20 cellular contexts compared by ENCODE assay signal in genomic region chr15:89376441-89376840, GRCh38. TPM values are rescaled to one million over a fixed set of nuclear protein-coding genes. Genes with fewer than 3 reads are reported as not detected.
DNase-seq lines count a peak whose midpoint lies in the region; ATAC-seq, FAIRE-seq and TF ChIP-seq lines count a peak whose summit lies in the region.
"Had no signal": no experiment of that assay in that cellular context is flagged by ENCODE, and none has a peak within 500 bp of the region (broad histone marks: within the 10 kb centered on the region; RNA-seq: fewer than 3 reads in every experiment).

No MANE protein-coding gene starts in this region.

- POLR2A ChIA-PET in H1 (lab: Charles Lee; ENCODE audit: partially characterized antibody): interaction anchor here (1.2 to 2.8 kb wide), 2 partner anchors 14 to 16 kb away, joined by 3 to 7 read pairs; no protein-coding TSS in a partner anchor
- POLR2A ChIA-PET in WTC11 (lab: Charles Lee): no interaction called here

- TF ChIP-seq CTCF in GM23338 (conservative IDR thresholded peaks at IDR 0.05; ENCODE audit: low read depth in 2 of 2) (no peak), brain (conservative IDR thresholded peaks at IDR 0.05) (no peak), H1 (IDR thresholded peaks at IDR 0.05; ENCODE audit: control extremely low read depth in 1 of 3, insufficient read depth in 1 of 3, low read depth in 1 of 3, low read length in 3 of 3) (no peak), WTC11 (IDR thresholded peaks at IDR 0.05) (no peak)

- no peak overlapping the region for H3K4me3 Mint-ChIP-seq in GM23338
- peak overlapping the region; percentile 9 to 89 (median 37) for H3K4me3 Mint-ChIP-seq in brain
- H3K4me3 Mint-ChIP-seq in WTC11: no peak overlapping the region
- no peak overlapping the region for H3K4me3 Mint-ChIP-seq in activated T-cell treated with anti-CD3 and anti-CD28 coated beads, Interleukin-2, amount 50 U/mL, for 24 hours
- H3K4me3 Mint-ChIP-seq: HFFc6 had no signal

- no peak overlapping the region for H4K8ac ChIP-seq in H1 (ENCODE audit: extremely low read depth, insufficient read depth, low read length)

- CTCF ChIA-PET in H1 (lab: Charles Lee; ENCODE audit: partially characterized antibody): interaction anchor here (0.8 to 6.6 kb wide), 4 partner anchors 42 to 270 kb away, joined by 3 to 62 read pairs (median 5); no protein-coding TSS in a partner anchor
- CTCF ChIA-PET in WTC11 (lab: Charles Lee): interaction anchor here (1.3 to 6.4 kb wide), 4 partner anchors 14 to 54 kb away, joined by 4 to 133 read pairs (median 26); no protein-coding TSS in a partner anchor

- H3K27me3 Mint-ChIP-seq in GM23338 (ENCODE audit: insufficient read depth, low read depth, poor library complexity): peaks cover 99% of the 10 kb centered on the region
- peaks cover 26% of the 10 kb centered on the region for H3K27me3 Mint-ChIP-seq in brain
- peaks cover 100% of the 10 kb centered on the region for H3K27me3 Mint-ChIP-seq in WTC11 (ENCODE audit: low read depth)
- H3K27me3 Mint-ChIP-seq in activated T-cell treated with anti-CD3 and anti-CD28 coated beads, Interleukin-2, amount 50 U/mL, for 24 hours: peaks cover 89% of the 10 kb centered on the region

- no peaks in the 10 kb centered on the region for H3K79me1 ChIP-seq in H1 (ENCODE audit: low read depth, low read length)

- peaks cover 63% of the 10 kb centered on the region for H3K4me1 ChIP-seq in GM23338 (ENCODE audit: insufficient read depth)
- H3K4me1 ChIP-seq in H1 (replicated peaks in 1 of 4; ENCODE audit: control insufficient read depth in 3 of 4, insufficient read depth in 4 of 4, low read length in 3 of 4): peaks cover 20 to 37% (median 27%) of the 10 kb centered on the region in 4 experiments

- H2AK5ac ChIP-seq in H1 (ENCODE audit: low read depth, low read length): peak overlapping the region; percentile 88

- H3K4ac ChIP-seq in H1 (replicated peaks; ENCODE audit: insufficient read length, low read depth, low read length): no peak overlapping the region

- H3K4me1 Mint-ChIP-seq in GM23338: peaks cover 41% of the 10 kb centered on the region
- H3K4me1 Mint-ChIP-seq in brain: peaks cover 89% of the 10 kb centered on the region
- H3K4me1 Mint-ChIP-seq in WTC11: peaks cover 42% of the 10 kb centered on the region
- H3K4me1 Mint-ChIP-seq in activated T-cell treated with anti-CD3 and anti-CD28 coated beads, Interleukin-2, amount 50 U/mL, for 24 hours (ENCODE audit: low read depth): peaks cover 7% of the 10 kb centered on the region

- peaks cover 50% of the 10 kb centered on the region for H4K20me1 ChIP-seq in GM23338 (replicated peaks; ENCODE audit: insufficient read depth)
- peaks cover 7 to 20% of the 10 kb centered on the region in 2 experiments for H4K20me1 ChIP-seq in H1 (replicated peaks in 1 of 2; ENCODE audit: control insufficient read depth in 1 of 2, insufficient read depth in 2 of 2, low read length in 2 of 2)

- H3K23ac ChIP-seq in H1 (ENCODE audit: insufficient read length): no peak overlapping the region

- H3F3A ChIP-seq in GM23338 (replicated peaks; ENCODE audit: low read depth): peaks cover 36% of the 10 kb centered on the region

- no peak overlapping the region for H3K18ac ChIP-seq in H1 (ENCODE audit: extremely low read depth, low read length)

- no peak overlapping the region for H3K14ac ChIP-seq in H1 (ENCODE audit: insufficient read length)

- no peaks in the 10 kb centered on the region for H3K9me3 ChIP-seq in H1 (ENCODE audit: insufficient read depth in 2 of 2, low read depth in 1 of 2, low read length in 1 of 2)
- H3K9me3 ChIP-seq: HAP-1 had no signal

- no peak overlapping the region for H2BK120ac ChIP-seq in H1 (replicated peaks; ENCODE audit: low read depth, low read length)

- WGBS in H1 (ENCODE audit: extremely low coverage in 1 of 2, insufficient coverage in 1 of 2, insufficient read length in 1 of 2, insufficient replicate concordance in 2 of 2, low coverage in 1 of 2, low lambda C conversion rate in 2 of 2, missing lambda C conversion rate in 1 of 2), 2 experiments: 51% methylated on average over 2 of the region's 2 CpGs; no CpG with 5 or more reads in 1 of the 2 experiments

- H2BK20ac ChIP-seq in H1 (ENCODE audit: low read length): no peak overlapping the region

- no peaks in the 10 kb centered on the region for H3K9me2 ChIP-seq in GM23338 (ENCODE audit: insufficient read depth)

- H2AFZ ChIP-seq in GM23338 (no peak overlapping the region), H1 (ENCODE audit: low read length) (no peak overlapping the region)
- H2AFZ ChIP-seq: GM23248 had no signal

- H3K4me3 ChIP-seq in GM23338 (no peak overlapping the region), H1 (ENCODE audit: extremely low read depth in 1 of 4, insufficient read depth in 2 of 4, low read depth in 3 of 4, low read length in 4 of 4) (no peak overlapping the region)
- H3K4me3 ChIP-seq: GM23248, HAP-1 had no signal

- no peak for DNase-seq in GM23338 (ENCODE audit: low spot score)
- no peak for DNase-seq in H1 (ENCODE audit: low read depth in 1 of 2, low spot score in 2 of 2)
- no peak for DNase-seq in WTC11 (ENCODE audit: low spot score)
- no peak for DNase-seq in activated T-cell treated with anti-CD3 and anti-CD28 coated beads, Interleukin-2, amount 50 U/mL, for 24 hours
- DNase-seq in stimulated activated CD4-positive, alpha-beta T cell treated with anti-CD3 and anti-CD28 coated beads, Interleukin-2, amount 100 ng/mL, for 24 hours: no peak
- DNase-seq: 8988T; C1 segment of cervical spinal cord; Calu3; CD4-positive, alpha-beta memory T cell; COR-L47; DMS53; DMS79 treated with DMSO at 0.1 percent for 48 hours; GF-D8; GM23248; HFFc6 had no signal

- H3K23me2 ChIP-seq in H1 (ENCODE audit: low read depth, low read length): peaks cover 11% of the 10 kb centered on the region; the same call in 1 of the 2 replicates

- no peak overlapping the region for H3K9ac ChIP-seq in H1 (replicated peaks in 1 of 4; ENCODE audit: extremely low read depth in 1 of 4, low read depth in 3 of 4, low read length in 3 of 4)
- H3K9ac ChIP-seq: GM23248 had no signal

- no peak overlapping the region for H3K4me2 ChIP-seq in GM23338
- no peak overlapping the region for H3K4me2 ChIP-seq in H1 (ENCODE audit: insufficient read depth in 1 of 2, low read depth in 2 of 2, low read length in 2 of 2)

- H4K5ac ChIP-seq in H1 (ENCODE audit: insufficient read length, low read depth, low read length): no peak overlapping the region

- H3K36me3 ChIP-seq in GM23338 (ENCODE audit: insufficient read depth) (no peaks in the 10 kb centered on the region), H1 (ENCODE audit: control insufficient read depth in 2 of 4, insufficient read depth in 4 of 4, low read length in 3 of 4) (peaks cover 0 to 8% (median 0%) of the 10 kb centered on the region in 4 experiments; a peak in 1 of 8 replicates)
- H3K36me3 ChIP-seq: HAP-1 had no signal

- no peak for FAIRE-seq in H1 (lab: Jason Lieb, UNC)
- FAIRE-seq: GM12891, GM18507, H54 had no signal

- H3K79me2 ChIP-seq in GM23338 (replicated peaks; ENCODE audit: insufficient read depth) (no peaks in the 10 kb centered on the region), H1 (ENCODE audit: control insufficient read depth in 1 of 2, insufficient read depth in 2 of 2, low read length in 2 of 2) (no peaks in the 10 kb centered on the region)

- H3K9me3 Mint-ChIP-seq in GM23338 (no peaks in the 10 kb centered on the region), brain (peaks cover 0 to 8% (median 0%) of the 10 kb centered on the region in 5 experiments), WTC11 (no peaks in the 10 kb centered on the region)
- no peaks in the 10 kb centered on the region for H3K9me3 Mint-ChIP-seq in activated T-cell treated with anti-CD3 and anti-CD28 coated beads, Interleukin-2, amount 50 U/mL, for 24 hours
- H3K9me3 Mint-ChIP-seq: HFFc6 had no signal

- TF ChIP-seq POLR2A in H1 (IDR thresholded peaks at IDR 0.05; ENCODE audit: control extremely low read depth in 1 of 2, low read depth in 2 of 2, low read length in 2 of 2): no peak

- no peak overlapping the region for H2BK5ac ChIP-seq in H1 (ENCODE audit: low read depth, low read length)

- H3K27ac ChIP-seq in GM23338 (ENCODE audit: low read depth) (no peak overlapping the region), H1 (ENCODE audit: low read depth, low read length) (no peak overlapping the region)
- H3K27ac ChIP-seq: GM23248 had no signal

- H2BK15ac ChIP-seq in H1 (ENCODE audit: low read length): no peak overlapping the region

- no peaks in the 10 kb centered on the region for H3K36me3 Mint-ChIP-seq in GM23338 (ENCODE audit: low read depth)
- H3K36me3 Mint-ChIP-seq in brain: peaks cover 31% of the 10 kb centered on the region
- no peaks in the 10 kb centered on the region for H3K36me3 Mint-ChIP-seq in WTC11
- no peaks in the 10 kb centered on the region for H3K36me3 Mint-ChIP-seq in activated T-cell treated with anti-CD3 and anti-CD28 coated beads, Interleukin-2, amount 50 U/mL, for 24 hours (ENCODE audit: low read depth)
- H3K36me3 Mint-ChIP-seq: CD4-positive, alpha-beta memory T cell had no signal

- H2BK12ac ChIP-seq in H1 (ENCODE audit: low read depth, low read length): 0 out of 2 replicates have a peak overlapping the region, but pooled peaks have one; percentile 21

- H3K56ac ChIP-seq in H1 (replicated peaks; ENCODE audit: insufficient read length, low read depth, low read length): no peak overlapping the region

- TF ChIP-seq EP300 in H1 (IDR thresholded peaks at IDR 0.05; ENCODE audit: borderline replicate concordance in 1 of 2, low read depth in 2 of 2, low read length in 2 of 2): no peak

- H3K27ac Mint-ChIP-seq in GM23338 (no peak overlapping the region), brain (peak overlapping the region in 4 of 5 experiments; percentile 28 to 99 (median 91)), WTC11 (no peak overlapping the region)
- H3K27ac Mint-ChIP-seq in activated T-cell treated with anti-CD3 and anti-CD28 coated beads, Interleukin-2, amount 50 U/mL, for 24 hours: no peak overlapping the region
- H3K27ac Mint-ChIP-seq: HFFc6 had no signal

- H4K91ac ChIP-seq in H1 (replicated peaks; ENCODE audit: insufficient read length, low read length): no peak overlapping the region

- no peak for TF ChIP-seq RAD21 in H1 (IDR thresholded peaks at IDR 0.05 in 1 of 2, conservative IDR thresholded peaks at IDR 0.05 in 1 of 2; ENCODE audit: low read depth in 2 of 2, low read length in 2 of 2)

- ATAC-seq in GM23338 (no peak), WTC11 (no peak)

- H3K27me3 ChIP-seq in GM23338 (ENCODE audit: insufficient read depth): peaks cover 100% of the 10 kb centered on the region
- H3K27me3 ChIP-seq in H1 (replicated peaks in 1 of 4; ENCODE audit: control insufficient read depth in 3 of 4, extremely low read depth in 1 of 4, insufficient read depth in 3 of 4, low read length in 3 of 4): peaks cover 96 to 100% (median 99%) of the 10 kb centered on the region in 4 experiments

RNA-seq across cellular contexts. Expression of gene POLG, which starts 41.8 kb away (rescaled TPM):
- total RNA-seq in GM23338 (2014; rRNA removed; shearing (Covaris generic)): 70.2 and 74.1 TPM in 2 replicates
- polyA plus RNA-seq in GM23338 (2016; fragmentation: Nextera tagmentation; extraction: Ambion mirVana): 28.8 and 29.0 TPM in 2 replicates
- polyA plus RNA-seq in brain (ENCODE audit: insufficient read depth, low read depth, low replicate concordance): 36.8 TPM
- 52.3 and 53.4 TPM in 2 replicates for total RNA-seq in H1 (2021; fragmentation: NEBNext Ultra II Directional; extraction: Animal tissue kit (Norgen Biotek cat#: 25700))
- polyA plus RNA-seq in H1 (2011; rRNA removed): 14.8 and 27.1 TPM in 2 replicates
- polyA plus RNA-seq in H1 (2011; cell fraction: cytosol; rRNA removed): 38.0 TPM
- polyA plus RNA-seq in H1 (2011; cell fraction: nucleus; rRNA removed): 124 TPM
- 40.8 to 48.7 TPM (median 46.6 TPM) in 4 replicates for polyA plus RNA-seq in H1 (2012, experiment 1 of 2)
- 34.4 TPM for polyA plus RNA-seq in H1 (2012, experiment 2 of 2)
- 24.0 TPM for polyA plus RNA-seq in H1 (2013, experiment 1 of 2)
- polyA plus RNA-seq in H1 (2013, experiment 2 of 2): 21.0 TPM
- polyA minus RNA-seq in H1 (2011; rRNA and poly(A)+ RNA removed): 23.1 and 50.9 TPM in 2 replicates
- 41.5 TPM for polyA minus RNA-seq in H1 (2011; cell fraction: cytosol; rRNA and poly(A)+ RNA removed)
- 106 TPM for polyA minus RNA-seq in H1 (2011; cell fraction: nucleus; rRNA and poly(A)+ RNA removed)
- total RNA-seq in WTC11 (2021): 63.9 to 76.2 TPM (median 68.3 TPM) in 3 replicates

Comparison
In these comparisons a context has a peak if more than half of its experiments do, and no peak if none do; other contexts are left out.
1. H3K27ac Mint-ChIP-seq: peak in brain (4 of 5); none in GM23338 (single experiment), WTC11 (single experiment) and activated T-cell treated with anti-CD3 and anti-CD28 coated beads, Interleukin-2, amount 50 U/mL, for 24 hours (single experiment).
2. H3K4me3 Mint-ChIP-seq: peak in brain (5 of 5); none in GM23338 (single experiment), WTC11 (single experiment) and activated T-cell treated with anti-CD3 and anti-CD28 coated beads, Interleukin-2, amount 50 U/mL, for 24 hours (single experiment).